In genomic region chr11:111357150-111358037, GRCh38 we compare ENCODE assay signal across 1 cellular context.
TF ChIP-seq lines count a peak whose summit lies in the region.

No MANE protein-coding gene starts in this region.

TF ChIP-seq in H1, 55 proteins besides CTCF, POLR2A, EP300 and RAD21:
- TF ChIP-seq KDM5A (IDR thresholded peaks at IDR 0.05; ENCODE audit: low read length) (no peak), NANOG (IDR thresholded peaks at IDR 0.05; ENCODE audit: insufficient read depth, low read depth, low read length, poor library complexity, severe bottlenecking) (no peak), TCF12 (IDR thresholded peaks at IDR 0.05; ENCODE audit: low read depth, low read length) (no peak), CHD7 (IDR thresholded peaks at IDR 0.05; ENCODE audit: insufficient replicate concordance, low read length) (no peak), KDM4A (IDR thresholded peaks at IDR 0.05; ENCODE audit: low read depth, low read length, severe bottlenecking) (no peak), CBX5 (IDR thresholded peaks at IDR 0.05; ENCODE audit: low read depth, low read length) (no peak), SUZ12 (IDR thresholded peaks at IDR 0.05; ENCODE audit: low read length) (no peak), CREB1 (IDR thresholded peaks at IDR 0.05) (no peak), EZH2 (IDR thresholded peaks at IDR 0.05; ENCODE audit: low read depth, low read length, severe bottlenecking) (no peak), ASH2L (IDR thresholded peaks at IDR 0.05; ENCODE audit: low read length) (no peak), PHF8 (conservative IDR thresholded peaks at IDR 0.05; ENCODE audit: low read depth, low read length) (no peak), GABPA (IDR thresholded peaks at IDR 0.05; ENCODE audit: borderline replicate concordance, insufficient read depth, low read length) (no peak), TAF1 (IDR thresholded peaks at IDR 0.05; ENCODE audit: low read depth, low read length) (no peak), FOSL1 (IDR thresholded peaks at IDR 0.05; ENCODE audit: insufficient read depth, low read depth, low read length) (no peak), JUN (IDR thresholded peaks at IDR 0.05; ENCODE audit: low read depth, low read length) (no peak), BACH1 (IDR thresholded peaks at IDR 0.05; ENCODE audit: low read length) (no peak), HDAC6 (IDR thresholded peaks at IDR 0.05; ENCODE audit: low read depth, low read length) (no peak)
TF ChIP-seq in H1: peak in this region for 0.
